ENCODE assay signal across 22 cellular contexts in the genomic region with DNA sequence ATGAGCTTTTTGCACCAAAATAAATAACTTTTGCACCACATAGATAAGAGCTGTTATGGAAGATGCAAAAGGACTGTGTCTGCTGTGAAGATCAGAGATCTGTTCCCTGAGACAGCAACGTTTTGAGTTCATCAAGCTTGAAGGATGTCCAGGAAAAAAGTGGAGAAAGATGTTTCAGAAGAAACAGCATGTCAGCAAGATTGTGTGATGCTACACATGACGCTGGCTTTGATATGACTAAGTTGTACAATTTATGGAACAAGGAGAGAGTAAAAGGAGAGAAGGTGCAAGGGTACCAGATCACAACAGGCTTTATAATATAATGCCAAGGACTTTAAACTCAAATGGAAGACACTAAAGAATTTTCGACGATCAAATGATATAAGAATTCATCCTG. TPM values are rescaled to one million over a fixed set of nuclear protein-coding genes. Genes with fewer than 3 reads are reported as not detected.
DNase-seq lines count a peak whose midpoint lies in the region; ATAC-seq, FAIRE-seq and TF ChIP-seq lines count a peak whose summit lies in the region.
"Had no signal": no experiment of that assay in that cellular context is flagged by ENCODE, and none has a peak within 500 bp of the region (broad histone marks: within the 10 kb centered on the region; RNA-seq: fewer than 3 reads in every experiment).

No MANE protein-coding gene starts in this region.

- H3K14ac ChIP-seq in mesenchymal stem cell (ENCODE audit: low read length in 2 of 2) = no peak overlapping the region

- H3K9me1 ChIP-seq in keratinocyte (ENCODE audit: control insufficient read depth, extremely low read depth, insufficient read depth, low read length) = peaks cover 7% of the 10 kb centered on the region

- no peak overlapping the region for H2BK5ac ChIP-seq in mesenchymal stem cell (ENCODE audit: low read depth, low read length, poor library complexity, severe bottlenecking)

- H3K79me1 ChIP-seq in mesenchymal stem cell (replicated peaks; ENCODE audit: low read length, poor library complexity, severe bottlenecking) = peaks cover 2% of the 10 kb centered on the region

- no peak overlapping the region for H3K23ac ChIP-seq in mesenchymal stem cell (ENCODE audit: low read length in 2 of 2)

- peak; percentile 81 for FAIRE-seq in keratinocyte (lab: Jason Lieb, UNC)
- FAIRE-seq: D721Med, GM19239 had no signal

- H3F3A ChIP-seq in PC-9 (ENCODE audit: insufficient read depth, low read depth) = 0 out of 2 replicates have a peak, but pooled peaks cover 6% of the 10 kb centered on the region

- dilution Hi-C loops in keratinocyte (cut with MboI; ENCODE audit: extremely low pct_ligation_motif_present, low sequenced_read_pairs) = no loop called here

- H3K4me2 ChIP-seq in keratinocyte (ENCODE audit: control insufficient read depth, extremely low read depth, insufficient read depth, low read depth, low read length) (no peak overlapping the region), mesenchymal stem cell (ENCODE audit: low read length, poor library complexity, severe bottlenecking) (no peak overlapping the region), PC-9 (no peak overlapping the region)

- no peaks in the 10 kb centered on the region for H3K9me3 ChIP-seq in left ventricle myocardium inferior (replicated peaks)
- H3K9me3 ChIP-seq in heart right ventricle = no peaks in the 10 kb centered on the region
- no peaks in the 10 kb centered on the region for H3K9me3 ChIP-seq in keratinocyte (ENCODE audit: control insufficient read depth, low read depth, low read length)
- no peaks in the 10 kb centered on the region for H3K9me3 ChIP-seq in mesenchymal stem cell (ENCODE audit: control insufficient read depth, low read length)
- H3K9me3 ChIP-seq in PC-9 (ENCODE audit: insufficient read depth, low read depth) = no peaks in the 10 kb centered on the region
- H3K9me3 ChIP-seq: MG63 had no signal

- ATAC-seq in heart right ventricle (no peak), HG02678 (IDR thresholded peaks at IDR 0.05; ENCODE audit: unreplicated experiment) (no peak)
- ATAC-seq: HCT116 had no signal

- H2AFZ ChIP-seq in keratinocyte (ENCODE audit: control insufficient read depth, low read length) (no peak overlapping the region), mesenchymal stem cell (ENCODE audit: low read depth, low read length) (no peak overlapping the region), PC-9 (no peak overlapping the region)

- intact Hi-C loops in left ventricle myocardium inferior (cut with micrococcal nuclease) = no loop called here
- intact Hi-C loops in heart right ventricle (cut with DNase I) = no loop called here
- intact Hi-C loops in PC-9 (cut with micrococcal nuclease; ENCODE audit: unreplicated experiment) = no loop called here

- H3K9me2 ChIP-seq in PC-9 (ENCODE audit: insufficient read depth) = no peaks in the 10 kb centered on the region

- WGBS in heart right ventricle, 2 donors = 47 to 49% methylated on average over 4 of the region's 4 CpGs
- 86% methylated on average over 4 of the region's 4 CpGs for WGBS in mesenchymal stem cell

- no peak overlapping the region for H2AK5ac ChIP-seq in mesenchymal stem cell (ENCODE audit: low read length, severe bottlenecking)

- POLR2A ChIA-PET in PC-9 (lab: Charles Lee; ENCODE audit: unreplicated experiment) = no interaction called here

- H3K4me1 ChIP-seq in left ventricle myocardium inferior = peaks cover 97% of the 10 kb centered on the region
- peaks cover 16 to 96% (median 82%) of the 10 kb centered on the region in 9 donors for H3K4me1 ChIP-seq in heart right ventricle
- peaks cover 11% of the 10 kb centered on the region for H3K4me1 ChIP-seq in keratinocyte (ENCODE audit: control insufficient read depth, extremely low read depth, insufficient read depth, low read length)
- H3K4me1 ChIP-seq in mesenchymal stem cell (ENCODE audit: control insufficient read depth, insufficient read depth, low read depth, low read length) = no peaks in the 10 kb centered on the region
- H3K4me1 ChIP-seq in PC-9 (replicated peaks; ENCODE audit: insufficient read depth) = 0 out of 2 replicates have a peak, but pooled peaks cover 13% of the 10 kb centered on the region

- H3K27ac ChIP-seq in left ventricle myocardium inferior (replicated peaks) (peak overlapping the region; percentile 59), heart right ventricle (peak overlapping the region in 2 of 10 donors; percentile 32 to 38), caudate nucleus (ENCODE audit: low read depth, low read length) (peak overlapping the region; percentile 42), keratinocyte (ENCODE audit: control insufficient read depth, insufficient read depth, low read length) (no peak overlapping the region), mesenchymal stem cell (ENCODE audit: low read length, poor library complexity, severe bottlenecking) (no peak overlapping the region), PC-9 (no peak overlapping the region)
- H3K27ac ChIP-seq: SK-N-MC had no signal

- no peak overlapping the region for H2BK12ac ChIP-seq in mesenchymal stem cell (ENCODE audit: low read length in 2 of 2)

- H3K18ac ChIP-seq in mesenchymal stem cell (ENCODE audit: low read depth in 1 of 2, low read length in 2 of 2) = no peak overlapping the region

- H3K27me3 ChIP-seq in left ventricle myocardium inferior (ENCODE audit: low read depth) (no peaks in the 10 kb centered on the region), heart right ventricle (no peaks in the 10 kb centered on the region), keratinocyte (ENCODE audit: control insufficient read depth, extremely low read depth, insufficient read depth, low read length) (no peaks in the 10 kb centered on the region), mesenchymal stem cell (ENCODE audit: control insufficient read depth in 1 of 2, insufficient read depth in 1 of 2, low read length in 2 of 2) (no peaks in the 10 kb centered on the region), PC-9 (ENCODE audit: insufficient read depth, low read depth) (no peaks in the 10 kb centered on the region)
- H3K27me3 ChIP-seq: MG63 had no signal

- no peak overlapping the region for H3K4ac ChIP-seq in mesenchymal stem cell (ENCODE audit: low read depth in 1 of 2, low read length in 2 of 2)

- H4K91ac ChIP-seq in mesenchymal stem cell (ENCODE audit: low read length) = no peak overlapping the region

- no peak overlapping the region for H2BK15ac ChIP-seq in mesenchymal stem cell (ENCODE audit: low read depth, poor library complexity, severe bottlenecking)

- TF ChIP-seq CTCF in left ventricle myocardium inferior (IDR thresholded peaks at IDR 0.05; ENCODE audit: borderline replicate concordance) (no peak), heart right ventricle (IDR thresholded peaks at IDR 0.05) (no peak), keratinocyte (optimal IDR thresholded peaks at IDR 0.05 in 1 of 3, IDR thresholded peaks at IDR 0.05 in 1 of 3, conservative IDR thresholded peaks at IDR 0.05 in 1 of 3; ENCODE audit: extremely low read depth in 1 of 3, insufficient read depth in 2 of 3, low read length in 3 of 3) (no peak), PC-9 (conservative IDR thresholded peaks at IDR 0.05) (no peak)

- H3K9ac ChIP-seq in keratinocyte (ENCODE audit: control insufficient read depth, extremely low read depth, insufficient read depth, low read length) (no peak overlapping the region), mesenchymal stem cell (ENCODE audit: low read length) (no peak overlapping the region)

- peaks cover 20% of the 10 kb centered on the region for H4K20me1 ChIP-seq in keratinocyte (ENCODE audit: control insufficient read depth, extremely low read depth, insufficient read depth, low read length)
- peaks cover 51% of the 10 kb centered on the region for H4K20me1 ChIP-seq in PC-9 (ENCODE audit: insufficient read depth)

- H3K36me3 ChIP-seq in left ventricle myocardium inferior = no peaks in the 10 kb centered on the region
- no peaks in the 10 kb centered on the region for H3K36me3 ChIP-seq in heart right ventricle
- H3K36me3 ChIP-seq in keratinocyte (ENCODE audit: control insufficient read depth in 2 of 2, extremely low read depth in 1 of 2, insufficient read depth in 2 of 2, low read length in 2 of 2) = peaks cover 0 to 3% of the 10 kb centered on the region in 2 experiments
- no peaks in the 10 kb centered on the region for H3K36me3 ChIP-seq in mesenchymal stem cell (ENCODE audit: control insufficient read depth in 1 of 2, insufficient read depth in 2 of 2, low read depth in 1 of 2, low read length in 2 of 2)
- no peaks in the 10 kb centered on the region; the same call in 1 of the 2 replicates for H3K36me3 ChIP-seq in PC-9 (ENCODE audit: low read depth)

- DNase-seq in left ventricle myocardium inferior (no peak), heart right ventricle (no peak), caudate nucleus (lab: John Stamatoyannopoulos, UW) (no peak), keratinocyte (ENCODE audit: low read depth, low spot score) (no peak), mesenchymal stem cell (no peak), PC-9 (no peak)
- DNase-seq: 8988T; AML-193; CD8-positive, alpha-beta memory T cell; GDM1; GOT3; NCI-H1417; NCI-H1694 treated with DMSO at 0.1 percent for 48 hours; NCI-H526 treated with DMSO at 0.1 percent for 48 hours; OCI-M1; SHP77 had no signal

- no peak overlapping the region for H2BK120ac ChIP-seq in mesenchymal stem cell (ENCODE audit: low read depth, low read length)

- no TSS peak for BruUV-seq in PC-9 (replicated peaks; lab: Mats Ljungman, UMichigan)

- no peak overlapping the region for H4K8ac ChIP-seq in mesenchymal stem cell (ENCODE audit: low read length)

- CTCF ChIA-PET in PC-9 (lab: Charles Lee) = no interaction called here

- H3K4me3 ChIP-seq in left ventricle myocardium inferior (no peak overlapping the region), heart right ventricle (no peak overlapping the region), keratinocyte (ENCODE audit: control insufficient read depth in 2 of 3, extremely low read depth in 1 of 3, insufficient read depth in 2 of 3, low read depth in 1 of 3, low read length in 3 of 3) (no peak overlapping the region), mesenchymal stem cell (ENCODE audit: insufficient read depth in 1 of 2, low read depth in 1 of 2, low read length in 2 of 2) (no peak overlapping the region), PC-9 (no peak overlapping the region)
- H3K4me3 ChIP-seq: MG63, SK-N-MC had no signal

- H3K79me2 ChIP-seq in keratinocyte (ENCODE audit: control insufficient read depth, insufficient read depth, low read length) = peaks cover 95% of the 10 kb centered on the region
- H3K79me2 ChIP-seq in PC-9 (ENCODE audit: low read depth) = peaks cover 96% of the 10 kb centered on the region

RNA-seq across cellular contexts. Expression of a gene that starts 16.6 kb away (rescaled TPM):
- 108 TPM for total RNA-seq in left ventricle myocardium inferior
- total RNA-seq in heart right ventricle = 100 to 1,000 TPM in 8 of 10 donors, 10 to 100 TPM in 2; 89.0 to 166 (median 126) TPM
- polyA plus RNA-seq in heart right ventricle = 10 to 100 TPM; 22.8 to 32.8 TPM
- polyA plus RNA-seq in keratinocyte = 39.4 to 70.0 TPM (median 54.7 TPM) in 3 replicates
- polyA plus RNA-seq in keratinocyte (2011; ENCODE audit: low read depth) = 115 TPM
- polyA plus RNA-seq in keratinocyte (2011; cell fraction: cytosol; rRNA removed) = 28.7 and 46.3 TPM in 2 replicates
- 76.1 and 86.3 TPM in 2 replicates for polyA plus RNA-seq in keratinocyte (2011; cell fraction: nucleus; rRNA removed)
- polyA plus RNA-seq in keratinocyte (2012; ENCODE audit: low replicate concordance) = 49.3 and 56.8 TPM in 2 replicates
- polyA minus RNA-seq in keratinocyte = 63.8 to 113 TPM (median 72.8 TPM) in 3 replicates
- polyA minus RNA-seq in keratinocyte (2011; cell fraction: cytosol; rRNA and poly(A)+ RNA removed) = 37.4 TPM
- polyA minus RNA-seq in keratinocyte (2011; cell fraction: nucleus; rRNA and poly(A)+ RNA removed) = 77.6 and 146 TPM in 2 replicates
- 44.3 TPM for polyA plus RNA-seq in mesenchymal stem cell (2013, experiment 1 of 2)
- polyA plus RNA-seq in mesenchymal stem cell (2013, experiment 2 of 2) = 41.4 TPM
- total RNA-seq in PC-9 (2021) = 152 and 159 TPM in 2 replicates
- total RNA-seq: CD8-positive, alpha-beta memory T cell had no signal
- polyA plus RNA-seq: CD8-positive, alpha-beta memory T cell had no signal

Comparison
In these comparisons a context has a peak if more than half of its experiments do, and no peak if none do; other contexts are left out.
1. H3K27ac ChIP-seq: peak in left ventricle myocardium inferior (single experiment) and caudate nucleus (single experiment); none in keratinocyte (single experiment), mesenchymal stem cell (single experiment) and PC-9 (single experiment).